In the genomic region with DNA sequence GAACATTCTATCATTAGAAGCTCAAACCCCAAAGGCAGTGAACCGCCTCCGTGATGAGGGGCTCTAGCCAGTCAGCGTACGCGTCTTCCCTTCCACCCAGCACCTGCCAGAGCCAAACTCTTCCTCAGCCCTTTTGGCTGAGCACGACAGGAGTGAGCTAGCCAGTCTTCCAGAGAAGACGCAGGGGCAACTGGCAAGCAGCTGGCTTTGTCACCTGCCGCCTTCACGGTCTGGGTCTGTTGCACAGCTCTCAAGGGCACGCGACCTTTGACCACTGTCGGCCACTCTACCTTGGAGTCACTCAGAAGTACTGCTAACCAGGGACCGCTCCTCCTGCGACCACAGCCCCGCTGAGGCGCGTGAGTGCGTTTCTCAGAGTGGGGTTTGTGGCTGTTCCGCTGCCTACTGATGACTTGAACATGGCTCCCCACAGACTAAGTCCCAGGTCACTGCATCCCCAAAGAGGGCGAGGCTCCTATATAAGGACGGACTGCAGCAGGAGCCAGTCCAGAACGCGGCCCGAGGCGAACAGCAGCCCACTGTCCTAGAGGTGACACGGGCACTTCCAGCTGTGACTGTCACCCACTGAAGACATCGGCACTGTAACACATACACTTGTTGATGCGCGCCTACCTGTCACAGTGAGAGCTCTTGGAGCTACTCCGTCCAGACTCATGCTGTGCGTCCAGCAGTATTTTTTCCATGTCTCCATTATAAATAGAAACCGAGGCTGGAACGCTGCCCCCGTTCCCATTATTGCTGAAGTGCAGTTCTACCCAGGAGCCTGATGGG, we compare ENCODE assay signal across 1 cellular context.
TF ChIP-seq lines count a peak whose summit lies in the region.

No MANE protein-coding gene starts in this region.

TF ChIP-seq in HepG2, 621 proteins besides CTCF, POLR2A, EP300 and RAD21:
- TF ChIP-seq AKAP8 (CRISPR knock-in tag; IDR thresholded peaks at IDR 0.05), result 0 out of 2 replicates have a peak, but pooled peaks have one; percentile 68
- TF ChIP-seq, protein P1, sequence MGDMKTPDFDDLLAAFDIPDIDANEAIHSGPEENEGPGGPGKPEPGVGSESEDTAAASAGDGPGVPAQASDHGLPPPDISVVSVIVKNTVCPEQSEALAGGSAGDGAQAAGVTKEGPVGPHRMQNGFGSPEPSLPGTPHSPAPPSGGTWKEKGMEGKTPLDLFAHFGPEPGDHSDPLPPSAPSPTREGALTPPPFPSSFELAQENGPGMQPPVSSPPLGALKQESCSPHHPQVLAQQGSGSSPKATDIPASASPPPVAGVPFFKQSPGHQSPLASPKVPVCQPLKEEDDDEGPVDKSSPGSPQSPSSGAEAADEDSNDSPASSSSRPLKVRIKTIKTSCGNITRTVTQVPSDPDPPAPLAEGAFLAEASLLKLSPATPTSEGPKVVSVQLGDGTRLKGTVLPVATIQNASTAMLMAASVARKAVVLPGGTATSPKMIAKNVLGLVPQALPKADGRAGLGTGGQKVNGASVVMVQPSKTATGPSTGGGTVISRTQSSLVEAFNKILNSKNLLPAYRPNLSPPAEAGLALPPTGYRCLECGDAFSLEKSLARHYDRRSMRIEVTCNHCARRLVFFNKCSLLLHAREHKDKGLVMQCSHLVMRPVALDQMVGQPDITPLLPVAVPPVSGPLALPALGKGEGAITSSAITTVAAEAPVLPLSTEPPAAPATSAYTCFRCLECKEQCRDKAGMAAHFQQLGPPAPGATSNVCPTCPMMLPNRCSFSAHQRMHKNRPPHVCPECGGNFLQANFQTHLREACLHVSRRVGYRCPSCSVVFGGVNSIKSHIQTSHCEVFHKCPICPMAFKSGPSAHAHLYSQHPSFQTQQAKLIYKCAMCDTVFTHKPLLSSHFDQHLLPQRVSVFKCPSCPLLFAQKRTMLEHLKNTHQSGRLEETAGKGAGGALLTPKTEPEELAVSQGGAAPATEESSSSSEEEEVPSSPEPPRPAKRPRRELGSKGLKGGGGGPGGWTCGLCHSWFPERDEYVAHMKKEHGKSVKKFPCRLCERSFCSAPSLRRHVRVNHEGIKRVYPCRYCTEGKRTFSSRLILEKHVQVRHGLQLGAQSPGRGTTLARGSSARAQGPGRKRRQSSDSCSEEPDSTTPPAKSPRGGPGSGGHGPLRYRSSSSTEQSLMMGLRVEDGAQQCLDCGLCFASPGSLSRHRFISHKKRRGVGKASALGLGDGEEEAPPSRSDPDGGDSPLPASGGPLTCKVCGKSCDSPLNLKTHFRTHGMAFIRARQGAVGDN (CRISPR knock-in tag; IDR thresholded peaks at IDR 0.05), result peak; percentile 44
- no peak for TF ChIP-seq NR2F1 (CRISPR knock-in tag; IDR thresholded peaks at IDR 0.05)
- no peak for TF ChIP-seq FOXK2 (IDR thresholded peaks at IDR 0.05)
- TF ChIP-seq THYN1 (CRISPR knock-in tag; IDR thresholded peaks at IDR 0.05; ENCODE audit: borderline replicate concordance, low read depth), result no peak
- TF ChIP-seq, protein P2, sequence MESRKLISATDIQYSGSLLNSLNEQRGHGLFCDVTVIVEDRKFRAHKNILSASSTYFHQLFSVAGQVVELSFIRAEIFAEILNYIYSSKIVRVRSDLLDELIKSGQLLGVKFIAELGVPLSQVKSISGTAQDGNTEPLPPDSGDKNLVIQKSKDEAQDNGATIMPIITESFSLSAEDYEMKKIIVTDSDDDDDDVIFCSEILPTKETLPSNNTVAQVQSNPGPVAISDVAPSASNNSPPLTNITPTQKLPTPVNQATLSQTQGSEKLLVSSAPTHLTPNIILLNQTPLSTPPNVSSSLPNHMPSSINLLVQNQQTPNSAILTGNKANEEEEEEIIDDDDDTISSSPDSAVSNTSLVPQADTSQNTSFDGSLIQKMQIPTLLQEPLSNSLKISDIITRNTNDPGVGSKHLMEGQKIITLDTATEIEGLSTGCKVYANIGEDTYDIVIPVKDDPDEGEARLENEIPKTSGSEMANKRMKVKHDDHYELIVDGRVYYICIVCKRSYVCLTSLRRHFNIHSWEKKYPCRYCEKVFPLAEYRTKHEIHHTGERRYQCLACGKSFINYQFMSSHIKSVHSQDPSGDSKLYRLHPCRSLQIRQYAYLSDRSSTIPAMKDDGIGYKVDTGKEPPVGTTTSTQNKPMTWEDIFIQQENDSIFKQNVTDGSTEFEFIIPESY (CRISPR knock-in tag; IDR thresholded peaks at IDR 0.05), result 0 out of 2 replicates have a peak, but pooled peaks have one; percentile 54
- peak; percentile 48; the same call in 1 of the 2 replicates for TF ChIP-seq RBFOX2 (IDR thresholded peaks at IDR 0.05; ENCODE audit: low read depth, low read length)
- peak; percentile 49; the same call in 1 of the 2 replicates for TF ChIP-seq ZBTB38 (CRISPR knock-in tag; IDR thresholded peaks at IDR 0.05)
- no peak for TF ChIP-seq IRF2 (CRISPR knock-in tag; IDR thresholded peaks at IDR 0.05)
- peak; percentile 19 for TF ChIP-seq AGO2 (optimal IDR thresholded peaks at IDR 0.05; ENCODE audit: low read depth, low read length)
- TF ChIP-seq, protein P3, sequence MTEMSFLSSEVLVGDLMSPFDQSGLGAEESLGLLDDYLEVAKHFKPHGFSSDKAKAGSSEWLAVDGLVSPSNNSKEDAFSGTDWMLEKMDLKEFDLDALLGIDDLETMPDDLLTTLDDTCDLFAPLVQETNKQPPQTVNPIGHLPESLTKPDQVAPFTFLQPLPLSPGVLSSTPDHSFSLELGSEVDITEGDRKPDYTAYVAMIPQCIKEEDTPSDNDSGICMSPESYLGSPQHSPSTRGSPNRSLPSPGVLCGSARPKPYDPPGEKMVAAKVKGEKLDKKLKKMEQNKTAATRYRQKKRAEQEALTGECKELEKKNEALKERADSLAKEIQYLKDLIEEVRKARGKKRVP (CRISPR knock-in tag; IDR thresholded peaks at IDR 0.05), result no peak
